Comparison of ENCODE assay signal across 9 cellular contexts in genomic region chr19:45514376-45515051, GRCh38. TPM values are rescaled to one million over a fixed set of nuclear protein-coding genes. Genes with fewer than 3 reads are reported as not detected.
DNase-seq lines count a peak whose midpoint lies in the region; ATAC-seq and TF ChIP-seq lines count a peak whose summit lies in the region.
"Had no signal": no experiment of that assay in that cellular context is flagged by ENCODE, and none has a peak within 500 bp of the region (broad histone marks: within the 10 kb centered on the region; RNA-seq: fewer than 3 reads in every experiment).

No MANE protein-coding gene starts in this region.

- H3K27ac Mint-ChIP-seq in type B pancreatic cell = no peak overlapping the region

- in situ Hi-C loops in ACHN (cut with HindIII; ENCODE audit: low pct_ligation_motif_present, low pct_unique_long_range_greater_than_20kb, low sequenced_read_pairs) = no loop called here

- H3K36me3 ChIP-seq in GM06990 (ENCODE audit: control insufficient read depth, insufficient read depth, low read length) (peaks cover 8% of the 10 kb centered on the region), Peyer's patch (peaks cover 0 to 18% (median 0%) of the 10 kb centered on the region in 3 donors)

- no peak overlapping the region for H3K4me3 Mint-ChIP-seq in type B pancreatic cell

- DNase-seq in GM06990 (ENCODE audit: extremely low read depth, insufficient read length) (peak; percentile 42), Peyer's patch (peak in 2 of 3 donors; percentile 89 to 95), sciatic nerve (ENCODE audit: low spot score) (no peak), type B pancreatic cell (ENCODE audit: extremely low spot score, unreplicated experiment) (no peak), NCI-H146 (lab: John Stamatoyannopoulos, UW) (no peak), posterior cingulate gyrus (no peak), ACHN (no peak)
- DNase-seq: NCI-H2081 had no signal

- intact Hi-C loops in sciatic nerve (cut with DNase I) = no loop called here
- intact Hi-C loops in posterior cingulate gyrus (cut with DNase I) = no loop called here

- H3K27me3 ChIP-seq in GM06990 (replicated peaks; ENCODE audit: control insufficient read depth, insufficient read depth, low read length) (no peaks in the 10 kb centered on the region), Peyer's patch (no peaks in the 10 kb centered on the region)

- no peaks in the 10 kb centered on the region for H3K9me3 Mint-ChIP-seq in type B pancreatic cell

- H3K9me3 ChIP-seq in Peyer's patch = no peaks in the 10 kb centered on the region

- no peak for TF ChIP-seq CTCF in GM06990 (IDR thresholded peaks at IDR 0.05; ENCODE audit: insufficient read depth, low read length, poor library complexity, severe bottlenecking)
- peak in 1 of 6 experiments; percentile 2 for TF ChIP-seq CTCF in Peyer's patch (IDR thresholded peaks at IDR 0.05)
- TF ChIP-seq CTCF in type B pancreatic cell (conservative IDR thresholded peaks at IDR 0.05) = no peak

- no peaks in the 10 kb centered on the region for H3K27me3 Mint-ChIP-seq in type B pancreatic cell

- H3K4me3 ChIP-seq in GM06990 (replicated peaks; ENCODE audit: low read depth, low read length) = no peak overlapping the region
- H3K4me3 ChIP-seq in Peyer's patch = peak overlapping the region in 3 of 4 donors; percentile 2 to 23 (median 13)

- peak in 1 of 2 donors; percentile 74 for TF ChIP-seq POLR2A in Peyer's patch (IDR thresholded peaks at IDR 0.05)

- H3K36me3 Mint-ChIP-seq in type B pancreatic cell = peaks cover 4% of the 10 kb centered on the region

- ATAC-seq in esophagus mucosa (peak; percentile 56), sciatic nerve (peak; percentile 53)

- peaks cover 10% of the 10 kb centered on the region for H3K4me1 Mint-ChIP-seq in type B pancreatic cell (ENCODE audit: unreplicated experiment)

- H3K27ac ChIP-seq in Peyer's patch = peak overlapping the region; percentile 82 to 90 (median 85)

- peaks cover 2 to 90% (median 33%) of the 10 kb centered on the region in 4 donors for H3K4me1 ChIP-seq in Peyer's patch

RNA-seq across cellular contexts. Expression of gene VASP, which starts 7.2 kb away (rescaled TPM):
- 100 to 1,000 TPM in 3 of 4 donors, 10 to 100 TPM in 1; 81.7 to 123 (median 112) TPM for total RNA-seq in Peyer's patch
- total RNA-seq in esophagus mucosa = 48.8 TPM
- total RNA-seq in sciatic nerve = 72.1 TPM
- total RNA-seq in type B pancreatic cell (ENCODE audit: low replicate concordance) = 51.9 and 73.0 TPM in 2 replicates

RNA-seq across cellular contexts. Expression of gene PPM1N, which starts 16.3 kb away (rescaled TPM):
- total RNA-seq in Peyer's patch = 1 to 10 TPM in 2 of 4 donors, not detected in 2; 1.5 to 1.7 TPM
- total RNA-seq in esophagus mucosa = 2.4 TPM
- total RNA-seq in sciatic nerve = 1.8 TPM
- total RNA-seq in type B pancreatic cell (ENCODE audit: low replicate concordance) = 0.48 TPM in 1 of 2 replicates, not detected in the other

RNA-seq across cellular contexts. Expression of gene RTN2, which starts 17.7 kb away (rescaled TPM):
- total RNA-seq in Peyer's patch (10 to 100 TPM in 1 of 4 donors, 1 to 10 TPM in 2, under 1 TPM in 1; 0.53 to 42.1 (median 4.3) TPM), esophagus mucosa (1.4 TPM), sciatic nerve (4.0 TPM), type B pancreatic cell (ENCODE audit: low replicate concordance) (11.9 and 13.0 TPM in 2 replicates)

RNA-seq across cellular contexts. Expression of gene FOSB, which starts 46.7 kb away (rescaled TPM):
- 10 to 100 TPM in 2 of 4 donors, 1 to 10 TPM in 1, under 1 TPM in 1; 0.85 to 56.1 (median 9.6) TPM for total RNA-seq in Peyer's patch
- 2.5 TPM for total RNA-seq in esophagus mucosa
- 3.7 TPM for total RNA-seq in sciatic nerve
- total RNA-seq in type B pancreatic cell (ENCODE audit: low replicate concordance) = 28.4 and 178 TPM in 2 replicates

Comparison
In these comparisons a context has a peak if more than half of its experiments do, and no peak if none do; other contexts are left out.
1. DNase-seq: peak in GM06990 (single experiment) and Peyer's patch (2 of 3); none in sciatic nerve (single experiment), type B pancreatic cell (single experiment), NCI-H146 (single experiment), posterior cingulate gyrus (0 of 10) and ACHN (single experiment).